ENCODE assay signal across 29 cellular contexts in the genomic region with DNA sequence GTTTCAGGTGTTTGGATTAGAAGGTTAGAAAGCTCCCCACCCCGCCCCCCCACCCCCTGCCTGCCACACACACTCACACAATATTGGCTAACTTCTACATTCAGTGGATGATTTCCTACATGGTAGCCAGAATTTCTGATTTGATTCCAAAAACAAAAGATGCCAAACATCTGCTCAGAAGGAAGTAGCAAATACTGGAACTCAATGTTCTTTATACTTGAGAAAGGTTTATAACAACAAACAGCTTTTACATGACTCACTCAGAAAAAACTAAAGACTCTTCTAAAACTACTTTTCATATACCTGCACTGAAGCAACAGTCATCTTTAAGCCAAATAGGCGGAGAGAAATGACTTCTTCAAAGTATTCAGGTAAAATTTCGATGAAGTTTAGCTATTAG.
A peak's percentile ranks its signal among the peaks of the same experiment; 100 is the strongest.
DNase-seq lines count a peak whose midpoint lies in the region; ATAC-seq and TF ChIP-seq lines count a peak whose summit lies in the region.
"Had no signal": no experiment of that assay in that cellular context is flagged by ENCODE, and none has a peak within 500 bp of the region (broad histone marks: within the 10 kb centered on the region; RNA-seq: fewer than 3 reads in every experiment).

No MANE protein-coding gene starts in this region.

- H3K4me3 ChIP-seq in SJSA1: no peak overlapping the region
- no peak overlapping the region for H3K4me3 ChIP-seq in cardiac fibroblast (replicated peaks in 1 of 2; ENCODE audit: low read depth in 2 of 2, low read length in 2 of 2)
- no peak overlapping the region for H3K4me3 ChIP-seq in skeletal muscle cell (ENCODE audit: low read depth, low read length)
- H3K4me3 ChIP-seq: BLaER1 treated with 17β-estradiol and CSF1 and Interleukin-3, amounts not matched to agents 10 nM and 100 nM; colonic mucosa; heart right ventricle; prostate gland; SK-N-MC; skin epidermis; vagina had no signal

- H3K4me1 ChIP-seq in SJSA1 (replicated peaks): peaks cover 14% of the 10 kb centered on the region
- H3K4me1 ChIP-seq: colonic mucosa, heart right ventricle, prostate gland, vagina had no signal

- H3K27ac ChIP-seq in SJSA1: peak overlapping the region; percentile 21; the same call in 1 of the 2 replicates
- H3K27ac ChIP-seq: BLaER1 treated with 17β-estradiol and CSF1 and Interleukin-3, amounts not matched to agents 10 nM and 100 nM; colonic mucosa; heart right ventricle; neutrophil; prostate gland; SK-N-MC; skin epidermis; vagina had no signal

- no peaks in the 10 kb centered on the region for H3K27me3 ChIP-seq in SJSA1 (replicated peaks)
- H3K27me3 ChIP-seq: colonic mucosa, heart right ventricle, neutrophil, vagina had no signal

- no peaks in the 10 kb centered on the region for H3K9me3 ChIP-seq in SJSA1 (replicated peaks)
- H3K9me3 ChIP-seq: colonic mucosa, heart right ventricle, neutrophil, prostate gland, vagina had no signal

- H3K36me3 ChIP-seq in SJSA1: no peaks in the 10 kb centered on the region
- H3K36me3 ChIP-seq: BLaER1 treated with 17β-estradiol and CSF1 and Interleukin-3, amounts not matched to agents 10 nM and 100 nM; colonic mucosa; heart right ventricle; neutrophil; prostate gland; vagina had no signal

- TF ChIP-seq CTCF in cardiac fibroblast (IDR thresholded peaks at IDR 0.05; ENCODE audit: low read depth, low read length): no peak

- no peak for ATAC-seq in GM19023 (IDR thresholded peaks at IDR 0.05; ENCODE audit: unreplicated experiment)
- ATAC-seq: activated CD4-positive, CD25-positive, alpha-beta regulatory T cell treated with anti-CD3 and anti-CD28 coated beads, Interleukin-2, amount 50 U/mL, for 24 hours; effector memory CD8-positive, alpha-beta T cell; left colon; stimulated activated naive CD8-positive, alpha-beta T cell treated with anti-CD3 and anti-CD28 coated beads, Interleukin-15, amount 100 ng/mL, for 72 hours had no signal

- DNase-seq in SJSA1 (ENCODE audit: low read depth in 1 of 2, low spot score in 2 of 2): peak in 1 of 2 experiments; percentile 7
- peak; percentile 1 to 46 for DNase-seq in cardiac fibroblast (ENCODE audit: low read depth in 2 of 2)
- peak; percentile 76 for DNase-seq in fibroblast of gingiva (ENCODE audit: low read depth)
- peak; percentile 25 for DNase-seq in skeletal muscle cell (ENCODE audit: low read depth)
- no peak for DNase-seq in activated CD4-positive, alpha-beta T cell treated with anti-CD3 and anti-CD28 coated beads for 4 hours
- DNase-seq in activated CD4-positive, CD25-positive, alpha-beta regulatory T cell treated with anti-CD3 and anti-CD28 coated beads, Interleukin-2, amount 50 U/mL, for 72 hours: no peak
- DNase-seq in LoVo (ENCODE audit: low spot score): no peak
- DNase-seq: activated gamma-delta T cell; activated T-cell treated with anti-CD3 and anti-CD28 coated beads, Interleukin-2, amount 50 U/mL, for 1 hour; colonic mucosa; DMS53; effector memory CD8-positive, alpha-beta T cell; H7; heart right ventricle; left colon; mesendoderm; NCI-H1417 treated with DMSO at 0.1 percent for 48 hours; NCI-H2081; NCI-H226; RPMI8226; stimulated activated naive CD8-positive, alpha-beta T cell treated with anti-CD3 and anti-CD28 coated beads, Interleukin-15, amount 100 ng/mL, for 72 hours had no signal

Comparison
In these comparisons a context has a peak if more than half of its experiments do, and no peak if none do; other contexts are left out.
1. DNase-seq: peak in cardiac fibroblast (2 of 2), fibroblast of gingiva (single experiment) and skeletal muscle cell (single experiment); none in activated CD4-positive, alpha-beta T cell treated with anti-CD3 and anti-CD28 coated beads for 4 hours (0 of 2), activated CD4-positive, CD25-positive, alpha-beta regulatory T cell treated with anti-CD3 and anti-CD28 coated beads, Interleukin-2, amount 50 U/mL, for 72 hours (single experiment) and LoVo (single experiment).